23 cellular contexts compared by ENCODE assay signal in genomic region chr10:76420725-76421124, GRCh38.
"Had no signal": no experiment of that assay in that cellular context is flagged by ENCODE, and none has a peak within 500 bp of the region (broad histone marks: within the 10 kb centered on the region; RNA-seq: fewer than 3 reads in every experiment).

No MANE protein-coding gene starts in this region.

- FAIRE-seq: keratinocyte had no signal

- H3K36me3 ChIP-seq: esophagus squamous epithelium, heart right ventricle, left ventricle myocardium inferior, lower lobe of right lung, right atrium auricular region, sigmoid colon, spleen, tibial artery had no signal

- DNase-seq: cortex of kidney; effector memory CD8-positive, alpha-beta T cell; erythroblast; esophagus squamous epithelium; foreskin melanocyte; glutamatergic neuron; heart right ventricle; hypothalamus; immature natural killer cell; left ventricle myocardium inferior; lower lobe of right lung; natural killer cell; sigmoid colon; spleen; stimulated activated CD4-positive, alpha-beta T cell treated with anti-CD3 and anti-CD28 coated beads, Interleukin-4, amount 100 ng/mL, for 4 hours; stimulated activated naive CD8-positive, alpha-beta T cell treated with anti-CD3 and anti-CD28 coated beads, Interleukin-15, Interleukin-2, amounts not matched to agents 100 U/mL and 50 U/mL, for 24 hours; substantia nigra; testis; tibial artery had no signal

- H3K4me3 ChIP-seq: esophagus squamous epithelium, heart right ventricle, left ventricle myocardium inferior, lower lobe of right lung, right atrium auricular region, sigmoid colon, spleen, testis, tibial artery had no signal

- H3K9me3 ChIP-seq: esophagus squamous epithelium, lower lobe of right lung, sigmoid colon, testis, tibial artery had no signal

- H3K27ac ChIP-seq: esophagus squamous epithelium, heart right ventricle, left ventricle myocardium inferior, lower lobe of right lung, parathyroid adenoma, right atrium auricular region, sigmoid colon, spleen, testis, tibial artery had no signal

- H3K27me3 ChIP-seq: esophagus squamous epithelium, heart right ventricle, right atrium auricular region, sigmoid colon, spleen, testis, tibial artery had no signal

- H3K4me1 ChIP-seq: esophagus squamous epithelium, heart right ventricle, left ventricle myocardium inferior, lower lobe of right lung, parathyroid adenoma, right atrium auricular region, spleen, testis had no signal

- ATAC-seq: effector memory CD8-positive, alpha-beta T cell; heart right ventricle; natural killer cell; stimulated activated memory B cell treated with anti-CD40 and anti-IgM and Interleukin-4, amounts not matched to agents 10 μg/mL and 1 μg/mL and 100 μg/mL, for 72 hours; stimulated activated naive CD8-positive, alpha-beta T cell treated with anti-CD3 and anti-CD28 coated beads, Interleukin-15, Interleukin-2, amounts not matched to agents 100 U/mL and 50 U/mL, for 24 hours had no signal
